20 cellular contexts compared by ENCODE assay signal in genomic region chr12:82698959-82699358, GRCh38. TPM values are rescaled to one million over a fixed set of nuclear protein-coding genes. Genes with fewer than 3 reads are reported as not detected.
DNase-seq lines count a peak whose midpoint lies in the region; ATAC-seq lines count a peak whose summit lies in the region.
"Had no signal": no experiment of that assay in that cellular context is flagged by ENCODE, and none has a peak within 500 bp of the region (broad histone marks: within the 10 kb centered on the region; RNA-seq: fewer than 3 reads in every experiment).

No MANE protein-coding gene starts in this region.

- no peak for ATAC-seq in GM19467 (IDR thresholded peaks at IDR 0.05; ENCODE audit: unreplicated experiment)
- ATAC-seq: PC-3 had no signal

- peak; percentile 15 for DNase-seq in HT1080 (ENCODE audit: low read depth)
- DNase-seq in globus pallidus (ENCODE audit: low spot score) = peak; percentile 48
- peak in 2 of 49 donors; percentile 3 to 46 for DNase-seq in substantia nigra (lab: John Stamatoyannopoulos, UW)
- no peak for DNase-seq in islet precursor cell
- DNase-seq in NCI-H2029 treated with DMSO at 0.1 percent for 48 hours (lab: John Stamatoyannopoulos, UW) = no peak
- DNase-seq in activated CD4-positive, alpha-beta T cell treated with anti-CD3 and anti-CD28 coated beads, Interleukin-2, amount 50 U/mL, for 4 hours = no peak
- DNase-seq: CD8-positive, alpha-beta memory T cell; DMS79 treated with DMSO at 0.1 percent for 48 hours; Kasumi-1; MM.1S; NCI-H1092; NCI-H146; NCI-H2081; NCI-H510A; NCI-H748 treated with DMSO at 0.1 percent for 48 hours; NK-92 treated with Interleukin-12 subunit alpha and Interleukin-12 subunit beta, amount 100 ng/mL, for 24 hours; PC-3 had no signal

- H3K27ac ChIP-seq in angular gyrus (ENCODE audit: low read depth, low read length) (peak overlapping the region; percentile 74), substantia nigra (ENCODE audit: low read depth, low read length, poor library complexity, severe bottlenecking) (peak overlapping the region; percentile 68)
- H3K27ac ChIP-seq: RWPE1 had no signal

RNA-seq across cellular contexts. Expression of gene TMTC2, which starts 12.3 kb away (rescaled TPM):
- total RNA-seq in HT1080 (2014; rRNA removed; shearing (Covaris generic)) = 1.6 and 1.7 TPM in 2 replicates
- 2.1 and 2.2 TPM in 2 replicates for polyA plus RNA-seq in HT1080 (2015; cell fraction: cytosol; rRNA removed)
- 4.7 and 5.0 TPM in 2 replicates for polyA plus RNA-seq in HT1080 (2015; cell fraction: nucleus; rRNA removed)

Comparison
In these comparisons a context has a peak if more than half of its experiments do, and no peak if none do; other contexts are left out.
1. DNase-seq: peak in HT1080 (single experiment) and globus pallidus (single experiment); none in islet precursor cell (single experiment), NCI-H2029 treated with DMSO at 0.1 percent for 48 hours (single experiment) and activated CD4-positive, alpha-beta T cell treated with anti-CD3 and anti-CD28 coated beads, Interleukin-2, amount 50 U/mL, for 4 hours (0 of 2).